ENCODE assay signal across 8 cellular contexts in the genomic region with DNA sequence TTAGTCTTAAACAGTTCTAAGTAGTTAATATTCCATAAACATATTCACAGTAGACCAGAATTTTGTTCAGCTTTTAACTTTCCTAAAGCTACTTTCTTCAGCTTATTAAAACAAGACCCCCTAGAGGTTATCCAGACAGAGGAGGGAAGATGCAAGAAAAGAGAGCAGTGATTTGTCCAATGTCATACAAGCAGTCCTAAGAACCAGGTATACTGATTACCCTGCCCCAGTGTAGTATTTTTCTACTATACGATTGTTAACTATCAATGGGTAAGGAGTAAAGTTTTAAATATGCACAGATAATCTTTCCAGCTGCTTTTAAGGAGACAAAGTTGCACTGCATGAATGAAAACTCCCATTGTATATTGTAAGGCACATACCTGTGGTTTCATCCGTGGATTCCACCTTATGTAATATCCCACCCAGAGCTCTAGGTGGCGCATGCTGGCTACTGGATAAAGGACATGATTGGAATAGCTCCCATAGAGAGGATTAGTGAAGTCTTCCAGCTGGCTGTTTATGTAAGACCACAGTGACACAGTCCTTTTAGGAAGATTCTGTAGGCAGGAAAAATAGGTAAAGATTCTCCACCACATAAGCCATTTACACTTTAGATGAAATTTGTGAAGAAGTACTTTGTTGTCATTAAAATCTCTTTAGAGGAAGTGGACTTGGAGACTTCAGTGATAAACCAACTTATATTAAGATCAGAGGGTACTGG. TPM values are rescaled to one million over a fixed set of nuclear protein-coding genes. Genes with fewer than 3 reads are reported as not detected.
DNase-seq lines count a peak whose midpoint lies in the region; ATAC-seq and TF ChIP-seq lines count a peak whose summit lies in the region.

No MANE protein-coding gene starts in this region.

- H2AFZ ChIP-seq in DND-41 (ENCODE audit: low read depth, low read length): no peak overlapping the region
- no peak overlapping the region for H2AFZ ChIP-seq in PC-9

- H3K27ac ChIP-seq in DND-41 (ENCODE audit: low read length) (no peak overlapping the region), PC-9 (peak overlapping the region; percentile 38), neutrophil (no peak overlapping the region), suprapubic skin (no peak overlapping the region)

- H3F3A ChIP-seq in PC-9 (ENCODE audit: insufficient read depth, low read depth): peaks cover 56% of the 10 kb centered on the region

- WGBS in suprapubic skin: 4% methylated on average over 3 of the region's 3 CpGs

- no peak overlapping the region for H3K4me3 ChIP-seq in DND-41 (ENCODE audit: low read depth in 1 of 2, low read length in 2 of 2)
- no peak overlapping the region for H3K4me3 ChIP-seq in PC-9
- no peak overlapping the region for H3K4me3 ChIP-seq in neutrophil (ENCODE audit: low read depth in 1 of 2, low read length in 1 of 2)
- H3K4me3 ChIP-seq in suprapubic skin: no peak overlapping the region

- H4K20me1 ChIP-seq in DND-41 (ENCODE audit: insufficient read depth, low read length) (no peaks in the 10 kb centered on the region; the same call in 1 of the 2 replicates), PC-9 (ENCODE audit: insufficient read depth) (no peaks in the 10 kb centered on the region)

- DNase-seq in DND-41: peak; percentile 66
- DNase-seq in PC-9: peak; percentile 76 to 89
- peak; percentile 59 to 65 for DNase-seq in activated T-cell treated with anti-CD3 and anti-CD28 coated beads, Interleukin-2, amount 50 U/mL, for 48 hours
- peak; percentile 96 for DNase-seq in fibroblast of peridontal ligament (ENCODE audit: extremely low read depth)
- peak in 1 of 2 donors; percentile 69 for DNase-seq in suprapubic skin (ENCODE audit: low spot score in 2 of 2)

- no peaks in the 10 kb centered on the region for H3K9me2 ChIP-seq in PC-9 (ENCODE audit: insufficient read depth)

- peak; percentile 79 for TF ChIP-seq RAD21 in Ishikawa (IDR thresholded peaks at IDR 0.05; ENCODE audit: low read depth)

- H3K9ac ChIP-seq in DND-41 (ENCODE audit: low read depth, low read length): no peak overlapping the region

- intact Hi-C loops in PC-9 (cut with micrococcal nuclease; ENCODE audit: unreplicated experiment): loop anchor here (1.0 to 10.0 kb wide), 4 partner anchors 389 to 587 kb away; a partner anchor contains a TSS

- TF ChIP-seq CTCF in DND-41 (IDR thresholded peaks at IDR 0.05; ENCODE audit: borderline replicate concordance, extremely low read depth, low read length, poor library complexity, severe bottlenecking): peak; percentile 92
- peak; percentile 97 for TF ChIP-seq CTCF in PC-9 (conservative IDR thresholded peaks at IDR 0.05)
- peak; percentile 81 for TF ChIP-seq CTCF in neutrophil (IDR thresholded peaks at IDR 0.05)
- TF ChIP-seq CTCF in suprapubic skin (IDR thresholded peaks at IDR 0.05): peak; percentile 79 to 83

- no peak for TF ChIP-seq POLR2A in suprapubic skin (IDR thresholded peaks at IDR 0.05)

- H3K4me1 ChIP-seq in DND-41 (ENCODE audit: insufficient read depth, low read length): no peaks in the 10 kb centered on the region
- H3K4me1 ChIP-seq in PC-9 (replicated peaks; ENCODE audit: insufficient read depth): no peaks in the 10 kb centered on the region
- no peaks in the 10 kb centered on the region for H3K4me1 ChIP-seq in neutrophil (ENCODE audit: control insufficient read depth in 1 of 2, insufficient read depth in 1 of 2, low read depth in 1 of 2, low read length in 1 of 2)
- H3K4me1 ChIP-seq in suprapubic skin: peaks cover 5% of the 10 kb centered on the region

- TF ChIP-seq EP300 in Ishikawa (IDR thresholded peaks at IDR 0.05; ENCODE audit: borderline replicate concordance): no peak
- no peak for TF ChIP-seq EP300 in suprapubic skin (IDR thresholded peaks at IDR 0.05)

- POLR2A ChIA-PET in PC-9 (lab: Charles Lee; ENCODE audit: unreplicated experiment): interaction anchor here (0.6 to 0.9 kb wide), 5 partner anchors 47 to 503 kb away, joined by 3 to 8 read pairs (median 5); no protein-coding TSS in a partner anchor

- H3K27me3 ChIP-seq in DND-41 (ENCODE audit: insufficient read depth, low read length, poor library complexity) (no peaks in the 10 kb centered on the region), PC-9 (ENCODE audit: insufficient read depth, low read depth) (no peaks in the 10 kb centered on the region), neutrophil (no peaks in the 10 kb centered on the region), suprapubic skin (no peaks in the 10 kb centered on the region)

- H3K36me3 ChIP-seq in DND-41 (ENCODE audit: insufficient read depth, low read length): peaks cover 92% of the 10 kb centered on the region
- H3K36me3 ChIP-seq in PC-9 (ENCODE audit: low read depth): peaks cover 58% of the 10 kb centered on the region
- peaks cover 68% of the 10 kb centered on the region for H3K36me3 ChIP-seq in neutrophil
- peaks cover 58% of the 10 kb centered on the region for H3K36me3 ChIP-seq in suprapubic skin

- H3K9me3 ChIP-seq in DND-41 (ENCODE audit: insufficient read depth, low read length, severe bottlenecking) (no peaks in the 10 kb centered on the region), PC-9 (ENCODE audit: insufficient read depth, low read depth) (no peaks in the 10 kb centered on the region), neutrophil (no peaks in the 10 kb centered on the region), suprapubic skin (no peaks in the 10 kb centered on the region)

- BruUV-seq in PC-9 (replicated peaks; lab: Mats Ljungman, UMichigan): no TSS peak

- ATAC-seq in DND-41 (ENCODE audit: insufficient read depth, low read depth): peak; percentile 93
- ATAC-seq in GM21717 (IDR thresholded peaks at IDR 0.05; ENCODE audit: unreplicated experiment): peak; percentile 95

- H3K79me2 ChIP-seq in DND-41 (ENCODE audit: insufficient read depth, low read length): no peaks in the 10 kb centered on the region
- no peaks in the 10 kb centered on the region for H3K79me2 ChIP-seq in PC-9 (ENCODE audit: low read depth)

- H3K4me2 ChIP-seq in DND-41 (ENCODE audit: insufficient read depth, low read length) (no peak overlapping the region), PC-9 (no peak overlapping the region)

- CTCF ChIA-PET in PC-9 (lab: Charles Lee): interaction anchor here (0.6 to 2.4 kb wide), 6 partner anchors 420 to 589 kb away, joined by 3 to 11 read pairs (median 6); a partner anchor contains a TSS

TF ChIP-seq in Ishikawa, 13 proteins besides CTCF, POLR2A, EP300 and RAD21:
- TF ChIP-seq, protein P1, sequence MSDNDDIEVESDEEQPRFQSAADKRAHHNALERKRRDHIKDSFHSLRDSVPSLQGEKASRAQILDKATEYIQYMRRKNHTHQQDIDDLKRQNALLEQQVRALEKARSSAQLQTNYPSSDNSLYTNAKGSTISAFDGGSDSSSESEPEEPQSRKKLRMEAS (IDR thresholded peaks at IDR 0.05): no peak
- no peak for TF ChIP-seq TAF1 (IDR thresholded peaks at IDR 0.05; ENCODE audit: low read depth)
- no peak for TF ChIP-seq ZBTB7A (IDR thresholded peaks at IDR 0.05; ENCODE audit: low read depth)
- TF ChIP-seq TEAD4 (IDR thresholded peaks at IDR 0.05): peak; percentile 40; the same call in 1 of the 2 replicates
- TF ChIP-seq EGR1 (IDR thresholded peaks at IDR 0.05): no peak

RNA-seq across cellular contexts. Expression of a gene that starts 45.6 kb away (rescaled TPM):
- total RNA-seq in PC-9 (2021) (62.1 and 64.5 TPM in 2 replicates), suprapubic skin (10 to 100 TPM; 20.7 to 80.9 (median 30.1) TPM)

RNA-seq across cellular contexts. Expression of a gene that starts 46.3 kb away (rescaled TPM):
- total RNA-seq in PC-9 (2021): 20.1 and 23.8 TPM in 2 replicates
- 10 to 100 TPM; 17.2 to 56.2 (median 24.0) TPM for total RNA-seq in suprapubic skin
